ENCODE assay signal across 8 cellular contexts in the genomic region with DNA sequence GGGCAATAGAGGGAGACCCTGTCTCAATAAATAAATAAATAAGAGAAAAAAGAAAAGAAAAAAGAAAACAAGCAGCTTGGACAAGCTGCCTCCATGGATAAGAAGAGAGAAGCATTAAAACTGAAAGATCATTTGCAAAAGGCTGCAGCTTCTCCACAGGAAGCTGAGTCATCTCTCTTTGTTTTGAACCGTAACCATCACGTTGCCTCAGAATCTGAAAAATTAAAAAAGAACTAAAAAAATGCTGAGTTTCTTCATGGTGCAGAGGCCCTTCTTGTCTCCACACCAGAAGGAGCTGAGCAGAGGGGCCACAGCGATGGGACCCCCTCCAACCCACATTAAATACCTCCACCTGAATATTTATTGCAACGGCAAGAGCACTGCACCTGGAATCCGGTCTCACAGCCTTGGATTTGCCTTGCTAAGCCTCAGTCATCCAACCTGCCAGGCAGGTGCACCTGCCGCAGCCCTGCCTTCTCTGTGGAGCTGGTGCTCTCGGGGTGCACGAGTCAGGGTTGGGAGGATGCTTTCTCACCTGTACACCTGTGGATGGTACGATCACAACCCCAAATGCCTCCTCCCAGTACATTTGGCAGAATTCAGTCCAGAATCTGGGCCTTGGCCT. TPM values are rescaled to one million over a fixed set of nuclear protein-coding genes. Genes with fewer than 3 reads are reported as not detected.
DNase-seq lines count a peak whose midpoint lies in the region; ATAC-seq and TF ChIP-seq lines count a peak whose summit lies in the region.

No MANE protein-coding gene starts in this region.

- CTCF ChIA-PET in activated CD8-positive, alpha-beta T cell treated with anti-CD3 and anti-CD28 coated beads, Interleukin-2, amount 10 ng/mL, durations not matched to agents 7 days and 5 days (lab: Charles Lee) = interaction anchor here (0.7 to 3.4 kb wide), 15 partner anchors 8 to 247 kb away, joined by 3 to 12 read pairs (median 6); no protein-coding TSS in a partner anchor

- H3K27me3 ChIP-seq in right lobe of liver = no peaks in the 10 kb centered on the region

- H3K36me3 ChIP-seq in right lobe of liver = no peaks in the 10 kb centered on the region

- H3K4me3 ChIP-seq in right lobe of liver = no peak overlapping the region

- H3K27ac Mint-ChIP-seq in activated CD8-positive, alpha-beta T cell treated with anti-CD3 and anti-CD28 coated beads, Interleukin-2, amount 10 ng/mL, durations not matched to agents 7 days and 5 days = peak overlapping the region; percentile 74

- POLR2A ChIA-PET in activated CD8-positive, alpha-beta T cell treated with anti-CD3 and anti-CD28 coated beads, Interleukin-2, amount 10 ng/mL, durations not matched to agents 7 days and 5 days (lab: Charles Lee) = interaction anchor here (0.7 to 0.9 kb wide), 2 partner anchors 103 to 191 kb away, joined by 3 to 4 read pairs; no protein-coding TSS in a partner anchor

- H3K27ac ChIP-seq in right lobe of liver = peak overlapping the region; percentile 5 to 47 (median 36)

- peak overlapping the region; percentile 17 for H3K4me3 Mint-ChIP-seq in activated CD8-positive, alpha-beta T cell treated with anti-CD3 and anti-CD28 coated beads, Interleukin-2, amount 10 ng/mL, durations not matched to agents 7 days and 5 days

- H3K4me1 Mint-ChIP-seq in activated CD8-positive, alpha-beta T cell treated with anti-CD3 and anti-CD28 coated beads, Interleukin-2, amount 10 ng/mL, durations not matched to agents 7 days and 5 days (ENCODE audit: low read depth) = peaks cover 60% of the 10 kb centered on the region

- no peaks in the 10 kb centered on the region for H3K36me3 Mint-ChIP-seq in activated CD8-positive, alpha-beta T cell treated with anti-CD3 and anti-CD28 coated beads, Interleukin-2, amount 10 ng/mL, durations not matched to agents 7 days and 5 days (ENCODE audit: low read depth)

- 26% methylated on average over 3 of the region's 9 CpGs for WGBS in right lobe of liver (ENCODE audit: insufficient coverage, low coverage, low lambda C conversion rate, missing lambda C conversion rate)

- intact Hi-C loops in right lobe of liver (cut with DNase I) = no loop called here

- no peaks in the 10 kb centered on the region for H3K9me3 Mint-ChIP-seq in activated CD8-positive, alpha-beta T cell treated with anti-CD3 and anti-CD28 coated beads, Interleukin-2, amount 10 ng/mL, durations not matched to agents 7 days and 5 days (ENCODE audit: insufficient read depth)

- peaks cover 0 to 18% (median 5%) of the 10 kb centered on the region in 4 donors for H3K4me1 ChIP-seq in right lobe of liver

- peak; percentile 64 for ATAC-seq in GM19395 (IDR thresholded peaks at IDR 0.05; ENCODE audit: unreplicated experiment)
- peak; percentile 79 for ATAC-seq in activated CD8-positive, alpha-beta T cell treated with anti-CD3 and anti-CD28 coated beads, Interleukin-2, amount 10 ng/mL, durations not matched to agents 7 days and 5 days
- ATAC-seq in right lobe of liver = peak in 3 of 4 donors; percentile 29 to 42 (median 32)
- no peak for ATAC-seq in HG03565 (IDR thresholded peaks at IDR 0.05; ENCODE audit: unreplicated experiment)

- H3K9me3 ChIP-seq in right lobe of liver = no peaks in the 10 kb centered on the region

- TF ChIP-seq CTCF in right lobe of liver (IDR thresholded peaks at IDR 0.05) = no peak

- H3K27me3 Mint-ChIP-seq in activated CD8-positive, alpha-beta T cell treated with anti-CD3 and anti-CD28 coated beads, Interleukin-2, amount 10 ng/mL, durations not matched to agents 7 days and 5 days (ENCODE audit: low read depth) = peaks cover 45% of the 10 kb centered on the region

- TF ChIP-seq POLR2A in right lobe of liver (IDR thresholded peaks at IDR 0.05) = no peak

- DNase-seq in DMS53 treated with DMSO at 0.1 percent for 48 hours (lab: John Stamatoyannopoulos, UW; ENCODE audit: unreplicated experiment) = peak; percentile 46
- DNase-seq in M059J (ENCODE audit: low read depth) = peak; percentile 88
- DNase-seq in activated CD8-positive, alpha-beta T cell treated with anti-CD3 and anti-CD28 coated beads, Interleukin-2, amount 10 ng/mL, durations not matched to agents 7 days and 5 days = peak; percentile 53
- DNase-seq in right lobe of liver = no peak
- no peak for DNase-seq in inferior parietal cortex (ENCODE audit: extremely low spot score)
- no peak for DNase-seq in NCI-H2029 (lab: John Stamatoyannopoulos, UW)

RNA-seq across cellular contexts. Expression of a gene that starts 28.1 kb away (rescaled TPM):
- total RNA-seq in M059J (2014; rRNA removed; shearing (Covaris generic)) = 6.1 and 8.4 TPM in 2 replicates
- total RNA-seq in activated CD8-positive, alpha-beta T cell treated with anti-CD3 and anti-CD28 coated beads, Interleukin-2, amount 10 ng/mL, durations not matched to agents 7 days and 5 days = under 1 TPM; 0.31 to 0.61 TPM
- 1 to 10 TPM; 1.5 to 5.0 (median 2.2) TPM for total RNA-seq in right lobe of liver

Comparison
In these comparisons a context has a peak if more than half of its experiments do, and no peak if none do; other contexts are left out.
1. DNase-seq: peak in DMS53 treated with DMSO at 0.1 percent for 48 hours (single experiment), M059J (single experiment) and activated CD8-positive, alpha-beta T cell treated with anti-CD3 and anti-CD28 coated beads, Interleukin-2, amount 10 ng/mL, durations not matched to agents 7 days and 5 days (single experiment); none in right lobe of liver (0 of 3), inferior parietal cortex (single experiment) and NCI-H2029 (single experiment).